Comparison of ENCODE assay signal across 22 cellular contexts in genomic region chr20:60252866-60253265, GRCh38.
"Had no signal": no experiment of that assay in that cellular context is flagged by ENCODE, and none has a peak within 500 bp of the region (broad histone marks: within the 10 kb centered on the region; RNA-seq: fewer than 3 reads in every experiment).

No MANE protein-coding gene starts in this region.

- DNase-seq: Karpas-422, KBM-7, MG63, NCI-H1092, NCI-H1105 treated with DMSO at 0.1 percent for 48 hours, NCI-H1417 treated with DMSO at 0.1 percent for 48 hours, NCI-H146, NCI-H1694 treated with DMSO at 0.1 percent for 48 hours, NCI-H1930, NCI-H2081, NCI-H2107, NCI-H226, NCI-H446, NCI-H510A, NCI-H524 treated with DMSO at 0.1 percent for 48 hours, NCI-H69, NCI-H774, Right ventricle myocardium superior, RPMI8226, SIG-M5 had no signal

- H3K27ac ChIP-seq: SJSA1, SK-N-MC had no signal

- H3K36me3 ChIP-seq: MG63, SJSA1 had no signal

- H3K9me3 ChIP-seq: MG63, SJSA1 had no signal

- H3K27me3 ChIP-seq: MG63 had no signal

- H3K4me3 ChIP-seq: MG63, SJSA1, SK-N-MC had no signal
